ENCODE assay signal across 29 cellular contexts in genomic region chr9:14141736-14142135, GRCh38.
"Had no signal": no experiment of that assay in that cellular context is flagged by ENCODE, and none has a peak within 500 bp of the region (broad histone marks: within the 10 kb centered on the region; RNA-seq: fewer than 3 reads in every experiment).

No MANE protein-coding gene starts in this region.

- H3K79me2 ChIP-seq: parathyroid adenoma had no signal

- H3K9me3 ChIP-seq: ovary, psoas muscle, right lobe of liver, sigmoid colon, stomach, testis, tibial artery, transverse colon, upper lobe of right lung, uterus had no signal

- H3K4me3 ChIP-seq: ovary, psoas muscle, right lobe of liver, sigmoid colon, stomach, testis, tibial artery, transverse colon, upper lobe of right lung, uterus had no signal

- H3K27ac ChIP-seq: ovary, parathyroid adenoma, psoas muscle, right lobe of liver, sigmoid colon, stomach, testis, tibial artery, transverse colon, upper lobe of right lung, uterus had no signal

- H3K4me1 ChIP-seq: parathyroid adenoma, right lobe of liver, testis, transverse colon, upper lobe of right lung, uterus had no signal

- H3K36me3 ChIP-seq: ovary, right lobe of liver, transverse colon, upper lobe of right lung, uterus had no signal

- H3K9me3 Mint-ChIP-seq: natural killer cell treated with Interleukin-12 subunit alpha and Interleukin-12 subunit beta and Interleukin-15 and Interleukin-18, amount 100 ng/mL, for 72 hours; neural crest cell; stimulated activated effector memory CD8-positive, alpha-beta T cell treated with anti-CD3 and anti-CD28 coated beads, Interleukin-12 subunit alpha, Interleukin-12 subunit beta, amount 100 ng/mL, for 72 hours; stimulated activated naive B cell treated with anti-CD40 and anti-IgM and Interleukin-4, amounts not matched to agents 10 μg/mL and 1 μg/mL and 100 μg/mL, for 72 hours; stimulated activated naive CD8-positive, alpha-beta T cell treated with anti-CD3 and anti-CD28 coated beads, Interleukin-15, Interleukin-2, amounts not matched to agents 100 ng/mL and 50 ng/mL, for 24 hours had no signal

- H3K4me1 Mint-ChIP-seq: naive thymus-derived CD8-positive, alpha-beta T cell; stimulated activated effector memory CD8-positive, alpha-beta T cell treated with anti-CD3 and anti-CD28 coated beads, Interleukin-12 subunit alpha, Interleukin-12 subunit beta, amount 100 ng/mL, for 72 hours; stimulated activated naive B cell treated with anti-CD40 and anti-IgM and Interleukin-4, amounts not matched to agents 10 μg/mL and 1 μg/mL and 100 μg/mL, for 72 hours had no signal

- DNase-seq: naive thymus-derived CD8-positive, alpha-beta T cell; nephron progenitor cell; occipital lobe; ovary; posterior cingulate gyrus; psoas muscle; right cardiac atrium; right lobe of liver; sigmoid colon; small intestine; stimulated activated CD4-positive, alpha-beta T cell treated with anti-CD3 and anti-CD28 coated beads, Interleukin-15, amount 100 ng/mL, for 24 hours; stimulated activated CD4-positive, alpha-beta T cell treated with anti-CD3 and anti-CD28 coated beads, Interleukin-2, amount 100 ng/mL, for 24 hours; stimulated activated CD4-positive, alpha-beta T cell treated with anti-CD3 and anti-CD28 coated beads, Interleukin-2, amount 100 ng/mL, for 48 hours; stimulated activated CD4-positive, alpha-beta T cell treated with anti-CD3 and anti-CD28 coated beads, Interleukin-4, amount 100 ng/mL, for 24 hours; stimulated activated naive B cell treated with anti-CD40 and anti-IgM and Interleukin-4, amounts not matched to agents 10 μg/mL and 1 μg/mL and 100 μg/mL, for 72 hours; stimulated activated naive CD4-positive, alpha-beta T cell treated with Interleukin-2 at 50 U/mL for 16 hours; stomach; testis; tibial artery; transverse colon; upper lobe of right lung; uterus had no signal

- H3K27me3 Mint-ChIP-seq: natural killer cell treated with Interleukin-12 subunit alpha and Interleukin-12 subunit beta and Interleukin-15 and Interleukin-18, amount 100 ng/mL, for 72 hours; progenitor cell of endocrine pancreas; stimulated activated naive B cell treated with anti-CD40 and anti-IgM and Interleukin-4, amounts not matched to agents 10 μg/mL and 1 μg/mL and 100 μg/mL, for 72 hours; stimulated activated naive CD8-positive, alpha-beta T cell treated with anti-CD3 and anti-CD28 coated beads, Interleukin-15, Interleukin-2, amounts not matched to agents 100 ng/mL and 50 ng/mL, for 24 hours; type B pancreatic cell had no signal

- H3K27ac Mint-ChIP-seq: naive thymus-derived CD8-positive, alpha-beta T cell; natural killer cell treated with Interleukin-12 subunit alpha and Interleukin-12 subunit beta and Interleukin-15 and Interleukin-18, amount 100 ng/mL, for 72 hours; nephron progenitor cell; progenitor cell of endocrine pancreas; stimulated activated effector memory CD8-positive, alpha-beta T cell treated with anti-CD3 and anti-CD28 coated beads, Interleukin-12 subunit alpha, Interleukin-12 subunit beta, amount 100 ng/mL, for 72 hours; stimulated activated naive B cell treated with anti-CD40 and anti-IgM and Interleukin-4, amounts not matched to agents 10 μg/mL and 1 μg/mL and 100 μg/mL, for 72 hours; stimulated activated naive CD8-positive, alpha-beta T cell treated with anti-CD3 and anti-CD28 coated beads, Interleukin-15, Interleukin-2, amounts not matched to agents 100 ng/mL and 50 ng/mL, for 24 hours; type B pancreatic cell had no signal

- H3K4me3 Mint-ChIP-seq: naive thymus-derived CD8-positive, alpha-beta T cell; natural killer cell treated with Interleukin-12 subunit alpha and Interleukin-12 subunit beta and Interleukin-15 and Interleukin-18, amount 100 ng/mL, for 72 hours; nephron progenitor cell; neural crest cell; stimulated activated effector memory CD8-positive, alpha-beta T cell treated with anti-CD3 and anti-CD28 coated beads, Interleukin-12 subunit alpha, Interleukin-12 subunit beta, amount 100 ng/mL, for 72 hours; stimulated activated naive B cell treated with anti-CD40 and anti-IgM and Interleukin-4, amounts not matched to agents 10 μg/mL and 1 μg/mL and 100 μg/mL, for 72 hours; stimulated activated naive CD8-positive, alpha-beta T cell treated with anti-CD3 and anti-CD28 coated beads, Interleukin-15, Interleukin-2, amounts not matched to agents 100 ng/mL and 50 ng/mL, for 24 hours; type B pancreatic cell had no signal

- H3K36me3 Mint-ChIP-seq: naive thymus-derived CD8-positive, alpha-beta T cell; natural killer cell treated with Interleukin-12 subunit alpha and Interleukin-12 subunit beta and Interleukin-15 and Interleukin-18, amount 100 ng/mL, for 72 hours; stimulated activated effector memory CD8-positive, alpha-beta T cell treated with anti-CD3 and anti-CD28 coated beads, Interleukin-12 subunit alpha, Interleukin-12 subunit beta, amount 100 ng/mL, for 72 hours; stimulated activated naive B cell treated with anti-CD40 and anti-IgM and Interleukin-4, amounts not matched to agents 10 μg/mL and 1 μg/mL and 100 μg/mL, for 72 hours had no signal

- ATAC-seq: naive thymus-derived CD8-positive, alpha-beta T cell; natural killer cell treated with Interleukin-12 subunit alpha and Interleukin-12 subunit beta and Interleukin-15 and Interleukin-18, amount 100 ng/mL, for 72 hours; psoas muscle; right cardiac atrium; right lobe of liver; stimulated activated effector memory CD8-positive, alpha-beta T cell treated with anti-CD3 and anti-CD28 coated beads, Interleukin-12 subunit alpha, Interleukin-12 subunit beta, amount 100 ng/mL, for 72 hours; stimulated activated naive B cell treated with anti-CD40 and anti-IgM and Interleukin-4, amounts not matched to agents 10 μg/mL and 1 μg/mL and 100 μg/mL, for 72 hours; upper lobe of right lung had no signal

- H3K9ac ChIP-seq: parathyroid adenoma had no signal

- H2AFZ ChIP-seq: parathyroid adenoma had no signal

- H3K27me3 ChIP-seq: ovary, right lobe of liver, sigmoid colon, stomach, testis, tibial artery, transverse colon, upper lobe of right lung, uterus had no signal
